Comparison of ENCODE assay signal across 28 cellular contexts in genomic region chr5:132315529-132316067, GRCh38. TPM values are rescaled to one million over a fixed set of nuclear protein-coding genes. Genes with fewer than 3 reads are reported as not detected.
DNase-seq lines count a peak whose midpoint lies in the region; ATAC-seq, FAIRE-seq and TF ChIP-seq lines count a peak whose summit lies in the region.
"Had no signal": no experiment of that assay in that cellular context is flagged by ENCODE, and none has a peak within 500 bp of the region (broad histone marks: within the 10 kb centered on the region; RNA-seq: fewer than 3 reads in every experiment).

No MANE protein-coding gene starts in this region.

- H3K9me3 ChIP-seq in breast epithelium, result no peaks in the 10 kb centered on the region
- H3K9me3 ChIP-seq in GM12878 (replicated peaks; ENCODE audit: control insufficient read depth, insufficient read depth, low read length), result no peaks in the 10 kb centered on the region
- H3K9me3 ChIP-seq in prostate gland, result no peaks in the 10 kb centered on the region
- H3K9me3 ChIP-seq: esophagus muscularis mucosa, gastrocnemius medialis, testis had no signal

- peak overlapping the region; percentile 55 for H3K27ac Mint-ChIP-seq in MCF 10A (ENCODE audit: low read depth, unreplicated experiment)
- H3K27ac Mint-ChIP-seq: activated CD4-positive, alpha-beta memory T cell treated with anti-CD3 and anti-CD28 coated beads, Interleukin-2, amount 10 ng/mL, durations not matched to agents 7 days and 5 days; activated naive CD4-positive, alpha-beta T cell treated with anti-CD3 and anti-CD28 coated beads, Interleukin-2, amount 50 U/mL, for 24 hours; activated T-helper 17 cell treated with anti-CD3 and anti-CD28 coated beads, Interleukin-2, amount 50 U/mL, for 72 hours; CD8-positive, alpha-beta T cell; IgD-negative memory B cell had no signal

- H3K27ac ChIP-seq in breast epithelium (no peak overlapping the region), GM12878 (ENCODE audit: control insufficient read depth, insufficient read depth) (no peak overlapping the region), prostate gland (no peak overlapping the region)
- H3K27ac ChIP-seq: coronary artery, esophagus muscularis mucosa, gastrocnemius medialis, testis had no signal

- H3K27me3 Mint-ChIP-seq in MCF 10A (ENCODE audit: insufficient read depth, unreplicated experiment), result no peaks in the 10 kb centered on the region
- H3K27me3 Mint-ChIP-seq: activated CD4-positive, alpha-beta memory T cell treated with anti-CD3 and anti-CD28 coated beads, Interleukin-2, amount 10 ng/mL, durations not matched to agents 7 days and 5 days; activated naive CD4-positive, alpha-beta T cell treated with anti-CD3 and anti-CD28 coated beads, Interleukin-2, amount 50 U/mL, for 24 hours; activated T-helper 17 cell treated with anti-CD3 and anti-CD28 coated beads, Interleukin-2, amount 50 U/mL, for 72 hours; IgD-negative memory B cell had no signal

- POLR2A ChIA-PET in MCF 10A (lab: Yijun Ruan, JAX) (interaction anchor here (0.6 kb wide), 1 partner anchor 45 kb away, joined by 3 read pairs; no protein-coding TSS in a partner anchor), GM12878 (lab: Charles Lee) (no interaction called here)

- H3K79me2 ChIP-seq in GM12878 (ENCODE audit: control insufficient read depth, insufficient read depth, low read length), result no peaks in the 10 kb centered on the region

- no peak for DNase-seq in MCF 10A (ENCODE audit: unreplicated experiment)
- no peak for DNase-seq in breast epithelium (ENCODE audit: low spot score in 2 of 2)
- no peak for DNase-seq in GM12878 (ENCODE audit: low read depth, low spot score)
- peak; percentile 36 for DNase-seq in iPS-NIHi7 (ENCODE audit: extremely low spot score)
- no peak for DNase-seq in KBM-7
- DNase-seq in SIG-M5 (lab: John Stamatoyannopoulos, UW), result no peak
- no peak for DNase-seq in NCI-H526 (lab: John Stamatoyannopoulos, UW)
- DNase-seq in prostate gland (ENCODE audit: low spot score), result no peak
- DNase-seq: 8988T; activated CD4-positive, alpha-beta memory T cell treated with anti-CD3 and anti-CD28 coated beads, Interleukin-2, amount 10 ng/mL, durations not matched to agents 7 days and 5 days; activated CD4-positive, alpha-beta T cell treated with anti-CD3 and anti-CD28 coated beads for 1 hour; activated CD8-positive, alpha-beta memory T cell treated with anti-CD3 and anti-CD28 coated beads, Interleukin-2, amount 50 U/mL, for 48 hours; amygdala; CD8-positive, alpha-beta T cell; gastrocnemius medialis; left colon; mammary epithelial cell; NCI-H1105 treated with DMSO at 0.1 percent for 48 hours; NCI-H2029 treated with DMSO at 0.1 percent for 48 hours; stimulated activated CD4-positive, alpha-beta T cell treated with anti-CD3 and anti-CD28 coated beads, Interleukin-15, amount 100 ng/mL, for 24 hours; stimulated activated naive CD4-positive, alpha-beta T cell treated with Interleukin-2 at 50 U/mL for 16 hours; testis had no signal

- no peak overlapping the region for H3K4me2 ChIP-seq in GM12878 (ENCODE audit: control insufficient read depth, insufficient read depth)

- peak; percentile 17; the same call in 1 of the 2 replicates for TF ChIP-seq RAD21 in GM12878 (IDR thresholded peaks at IDR 0.05; ENCODE audit: insufficient read depth, low read depth, low read length)

- no peak overlapping the region for H2AFZ ChIP-seq in GM12878 (ENCODE audit: control insufficient read depth, low read depth, low read length)

- SMC1A ChIA-PET in GM12878 (lab: Charles Lee; ENCODE audit: uncharacterized antibody, unreplicated experiment), result interaction anchor here (1.0 to 1.3 kb wide), 2 partner anchors 18 to 78 kb away, joined by 3 to 4 read pairs; no protein-coding TSS in a partner anchor

- TF ChIP-seq POLR2A in breast epithelium (IDR thresholded peaks at IDR 0.05) (no peak), GM12878 (IDR thresholded peaks at IDR 0.05; ENCODE audit: low read depth, low read length) (no peak), prostate gland (IDR thresholded peaks at IDR 0.05) (no peak)

- H3K36me3 Mint-ChIP-seq in MCF 10A (ENCODE audit: insufficient read depth, unreplicated experiment), result peaks cover 49% of the 10 kb centered on the region

- H3K4me3 Mint-ChIP-seq in MCF 10A (ENCODE audit: unreplicated experiment), result no peak overlapping the region
- H3K4me3 Mint-ChIP-seq: activated CD4-positive, alpha-beta memory T cell treated with anti-CD3 and anti-CD28 coated beads, Interleukin-2, amount 10 ng/mL, durations not matched to agents 7 days and 5 days; activated naive CD4-positive, alpha-beta T cell treated with anti-CD3 and anti-CD28 coated beads, Interleukin-2, amount 50 U/mL, for 24 hours; activated T-helper 17 cell treated with anti-CD3 and anti-CD28 coated beads, Interleukin-2, amount 50 U/mL, for 72 hours; CD8-positive, alpha-beta T cell; IgD-negative memory B cell had no signal

- no peak for FAIRE-seq in GM12878 (lab: Jason Lieb, UNC)
- FAIRE-seq: G401.6 had no signal

- no peak for ATAC-seq in GM12878
- ATAC-seq: activated T-helper 17 cell treated with anti-CD3 and anti-CD28 coated beads, Interleukin-2, amount 50 U/mL, for 72 hours; CD8-positive, alpha-beta T cell; gastrocnemius medialis; left colon had no signal

- H4K20me1 ChIP-seq in GM12878 (ENCODE audit: control insufficient read depth, insufficient read depth), result no peaks in the 10 kb centered on the region

- no peak for TF ChIP-seq CTCF in MCF 10A (IDR thresholded peaks at IDR 0.05; ENCODE audit: unreplicated experiment)
- no peak for TF ChIP-seq CTCF in breast epithelium (IDR thresholded peaks at IDR 0.05)
- TF ChIP-seq CTCF in GM12878 (IDR thresholded peaks at IDR 0.05 in 2 of 3, conservative IDR thresholded peaks at IDR 0.05 in 1 of 3; ENCODE audit: control insufficient read depth in 2 of 3, extremely low read depth in 1 of 3, insufficient read depth in 1 of 3, low read depth in 3 of 3, low read length in 3 of 3), result no peak; a peak in 1 of 6 replicates
- no peak for TF ChIP-seq CTCF in prostate gland (IDR thresholded peaks at IDR 0.05)

- H3K4me3 ChIP-seq in breast epithelium (no peak overlapping the region), GM12878 (no peak overlapping the region), prostate gland (no peak overlapping the region)
- H3K4me3 ChIP-seq: coronary artery, esophagus muscularis mucosa, gastrocnemius medialis, testis had no signal

- 53% methylated on average over 5 of the region's 5 CpGs for WGBS in GM12878 (ENCODE audit: insufficient coverage, insufficient replicate concordance, low lambda C conversion rate, missing lambda C conversion rate)
- 79% methylated on average over 5 of the region's 5 CpGs for WGBS in prostate gland

- intact Hi-C loops in MCF 10A (cut with micrococcal nuclease), result no loop called here
- intact Hi-C loops in breast epithelium (cut with DNase I; ENCODE audit: low total_unique reads), result loop anchor here (1.0 kb wide), 1 partner anchor 21 kb away; the partner anchor contains the start of gene SLC22A4
- intact Hi-C loops in GM12878 (cut with micrococcal nuclease; ENCODE audit: unreplicated experiment), result no loop called here
- intact Hi-C loops in prostate gland (cut with DNase I), result no loop called here

- no peak overlapping the region for H3K9ac ChIP-seq in GM12878 (ENCODE audit: control insufficient read depth, insufficient read depth, low read length)

- no TSS peak for BruUV-seq in MCF 10A (replicated peaks; lab: Mats Ljungman, UMichigan)
- BruUV-seq in GM12878 (replicated peaks; lab: Mats Ljungman, UMichigan), result no TSS peak

- no peaks in the 10 kb centered on the region for H3K9me3 Mint-ChIP-seq in MCF 10A (ENCODE audit: unreplicated experiment)
- H3K9me3 Mint-ChIP-seq: activated CD4-positive, alpha-beta memory T cell treated with anti-CD3 and anti-CD28 coated beads, Interleukin-2, amount 10 ng/mL, durations not matched to agents 7 days and 5 days; activated naive CD4-positive, alpha-beta T cell treated with anti-CD3 and anti-CD28 coated beads, Interleukin-2, amount 50 U/mL, for 24 hours; activated T-helper 17 cell treated with anti-CD3 and anti-CD28 coated beads, Interleukin-2, amount 50 U/mL, for 72 hours; CD8-positive, alpha-beta T cell; IgD-negative memory B cell had no signal

- H3K36me3 ChIP-seq in breast epithelium, result no peaks in the 10 kb centered on the region
- no peaks in the 10 kb centered on the region for H3K36me3 ChIP-seq in GM12878 (ENCODE audit: control insufficient read depth in 2 of 2, insufficient read depth in 2 of 2, low read length in 1 of 2)
- no peaks in the 10 kb centered on the region for H3K36me3 ChIP-seq in prostate gland

- TF ChIP-seq EP300 in GM12878 (IDR thresholded peaks at IDR 0.05; ENCODE audit: borderline replicate concordance in 1 of 2, control insufficient read depth in 1 of 2, low read depth in 2 of 2, low read length in 2 of 2), result no peak

- H3K27me3 ChIP-seq in breast epithelium (no peaks in the 10 kb centered on the region), GM12878 (replicated peaks in 1 of 2; ENCODE audit: control insufficient read depth in 2 of 2, insufficient read depth in 2 of 2, low read length in 1 of 2) (no peaks in the 10 kb centered on the region; a peak in 1 of 4 replicates), prostate gland (replicated peaks; ENCODE audit: insufficient read depth) (no peaks in the 10 kb centered on the region)
- H3K27me3 ChIP-seq: esophagus muscularis mucosa, gastrocnemius medialis, testis had no signal

- H3K4me1 Mint-ChIP-seq in MCF 10A (ENCODE audit: insufficient read depth, unreplicated experiment), result peaks cover 17% of the 10 kb centered on the region
- H3K4me1 Mint-ChIP-seq: activated CD4-positive, alpha-beta memory T cell treated with anti-CD3 and anti-CD28 coated beads, Interleukin-2, amount 10 ng/mL, durations not matched to agents 7 days and 5 days; activated naive CD4-positive, alpha-beta T cell treated with anti-CD3 and anti-CD28 coated beads, Interleukin-2, amount 50 U/mL, for 24 hours; activated T-helper 17 cell treated with anti-CD3 and anti-CD28 coated beads, Interleukin-2, amount 50 U/mL, for 72 hours had no signal

- RAD21 ChIA-PET in GM12878 (lab: Charles Lee; ENCODE audit: unreplicated experiment), result interaction anchor here (0.5 kb wide), 1 partner anchor 24 kb away, joined by 4 read pairs; no protein-coding TSS in a partner anchor

- in situ Hi-C loops in GM12878 (cut with MboI) (no loop called here), KBM-7 (cut with MboI; ENCODE audit: low pct_unique_long_range_greater_than_20kb, low sequenced_read_pairs) (no loop called here)

- CTCF ChIA-PET in MCF 10A (lab: Yijun Ruan, JAX) (interaction anchor here (1.0 to 4.6 kb wide), 3 partner anchors 19 to 77 kb away, joined by 3 to 21 read pairs (median 4); no protein-coding TSS in a partner anchor), GM12878 (lab: Yijun Ruan, JAX) (interaction anchor here (0.9 to 3.0 kb wide), 2 partner anchors 77 to 126 kb away, joined by 3 to 10 read pairs; no protein-coding TSS in a partner anchor)

- H3K4me1 ChIP-seq in breast epithelium (no peaks in the 10 kb centered on the region), GM12878 (ENCODE audit: control insufficient read depth, insufficient read depth, low read length) (no peaks in the 10 kb centered on the region), prostate gland (replicated peaks) (no peaks in the 10 kb centered on the region)
- H3K4me1 ChIP-seq: testis had no signal

RNA-seq across cellular contexts. Expression of gene SLC22A4, which starts 21.4 kb away (rescaled TPM):
- 13.5 and 17.5 TPM in 2 replicates for total RNA-seq in MCF 10A (2022)
- total RNA-seq in breast epithelium, result 1 to 10 TPM; 1.3 to 4.5 (median 2.3) TPM
- 0.44 TPM in 1 of 2 replicates, not detected in the other for total RNA-seq in GM12878 (2013; cell fraction: nucleolus; rRNA removed)
- total RNA-seq in GM12878 (2014; rRNA removed), result 0.11 and 0.27 TPM in 2 replicates
- 0.09 TPM in 1 of 2 replicates, not detected in the other for total RNA-seq in GM12878 (2014; rRNA removed; fragmentation: Illumina TruSeq; extraction: Trizol)
- 0.13 and 0.21 TPM in 2 replicates for total RNA-seq in GM12878 (2021)
- polyA plus RNA-seq in GM12878 (2011; ENCODE audit: low read depth), result not detected
- polyA plus RNA-seq in GM12878 (2011; rRNA removed), result 0.06 and 0.10 TPM in 2 replicates
- polyA plus RNA-seq in GM12878 (2011; cell fraction: cytosol; rRNA removed), result 0.04 and 0.08 TPM in 2 replicates
- 0.29 and 0.39 TPM in 2 replicates for polyA plus RNA-seq in GM12878 (2011; cell fraction: nucleus; rRNA removed)
- 0.06 TPM in 1 of 2 replicates, not detected in the other for polyA plus RNA-seq in GM12878 (2012)
- 0.04 and 0.17 TPM in 2 replicates for polyA plus RNA-seq in GM12878 (2014; fragmentation: Illumina TruSeq; extraction: Trizol)
- polyA plus RNA-seq in GM12878 (2014; fragmentation: Nextera tagmentation; extraction: Ambion mirVana), result under 1 TPM in 1 of 2 experiments, not detected in 1; 0.05 TPM
- polyA plus RNA-seq in GM12878 (2014; rRNA removed), result 0.04 and 0.61 TPM in 2 replicates
- under 1 TPM in 1 of 2 experiments, not detected in 1; 0.32 TPM for polyA plus RNA-seq in GM12878 (2016; fragmentation: Nextera tagmentation; extraction: Ambion mirVana)
- polyA minus RNA-seq in GM12878 (2011; rRNA and poly(A)+ RNA removed), result 0.29 TPM in 1 of 2 replicates, not detected in the other
- polyA minus RNA-seq in GM12878 (2011; cell fraction: cytosol; rRNA and poly(A)+ RNA removed), result 0.83 TPM in 1 of 2 replicates, not detected in the other
- 0.48 and 0.77 TPM in 2 replicates for polyA minus RNA-seq in GM12878 (2011; cell fraction: nucleus; rRNA and poly(A)+ RNA removed)
- total RNA-seq in prostate gland, result 1 to 10 TPM; 5.5 to 8.2 TPM
- polyA plus RNA-seq: IgD-negative memory B cell had no signal

RNA-seq across cellular contexts. Expression of gene SLC22A5, which starts 53.9 kb away (rescaled TPM):
- total RNA-seq in MCF 10A (2022) (122 and 167 TPM in 2 replicates), breast epithelium (10 to 100 TPM in 2 of 3 donors, 1 to 10 TPM in 1; 6.6 to 31.5 (median 23.3) TPM), GM12878 (2014; rRNA removed) (2.4 and 3.3 TPM in 2 replicates), GM12878 (2014; rRNA removed; fragmentation: Illumina TruSeq; extraction: Trizol) (2.3 and 3.5 TPM in 2 replicates), GM12878 (2021) (3.4 and 4.8 TPM in 2 replicates), prostate gland (10 to 100 TPM; 26.2 to 37.5 TPM)
- 5.8 and 6.4 TPM in 2 replicates for total RNA-seq in GM12878 (2013; cell fraction: nucleolus; rRNA removed)
- 1.6 TPM for polyA plus RNA-seq in GM12878 (2011; ENCODE audit: low read depth)
- polyA plus RNA-seq in GM12878 (2011; rRNA removed) (3.3 and 4.3 TPM in 2 replicates), GM12878 (2014; fragmentation: Illumina TruSeq; extraction: Trizol) (4.4 and 6.6 TPM in 2 replicates), GM12878 (2014; fragmentation: Nextera tagmentation; extraction: Ambion mirVana) (1 to 10 TPM; 1.1 to 1.9 TPM), GM12878 (2014; rRNA removed) (3.7 TPM in 2 replicates), GM12878 (2016; fragmentation: Nextera tagmentation; extraction: Ambion mirVana) (1 to 10 TPM; 2.2 to 2.3 TPM)
- 3.7 and 4.6 TPM in 2 replicates for polyA plus RNA-seq in GM12878 (2011; cell fraction: cytosol; rRNA removed)
- 11.1 and 11.6 TPM in 2 replicates for polyA plus RNA-seq in GM12878 (2011; cell fraction: nucleus; rRNA removed)
- polyA plus RNA-seq in GM12878 (2012), result 0.88 and 1.4 TPM in 2 replicates
- 6.6 and 10.1 TPM in 2 replicates for polyA minus RNA-seq in GM12878 (2011; rRNA and poly(A)+ RNA removed)
- 1.7 TPM in 2 replicates for polyA minus RNA-seq in GM12878 (2011; cell fraction: cytosol; rRNA and poly(A)+ RNA removed)
- polyA minus RNA-seq in GM12878 (2011; cell fraction: nucleus; rRNA and poly(A)+ RNA removed), result 1.7 and 3.9 TPM in 2 replicates

RNA-seq across cellular contexts. Expression of gene PDLIM4, which starts 58.1 kb away (rescaled TPM):
- total RNA-seq in MCF 10A (2022), result 91.4 and 101 TPM in 2 replicates
- 100 to 1,000 TPM in 1 of 3 donors, 10 to 100 TPM in 1, 1 to 10 TPM in 1; 9.0 to 102 (median 71.4) TPM for total RNA-seq in breast epithelium
- total RNA-seq in GM12878 (2013; cell fraction: nucleolus; rRNA removed), result 5.2 and 5.4 TPM in 2 replicates
- total RNA-seq in GM12878 (2014; rRNA removed), result 0.22 and 0.62 TPM in 2 replicates
- 0.18 TPM in 1 of 2 replicates, not detected in the other for total RNA-seq in GM12878 (2014; rRNA removed; fragmentation: Illumina TruSeq; extraction: Trizol)
- total RNA-seq in GM12878 (2021), result 0.24 and 0.36 TPM in 2 replicates
- polyA plus RNA-seq in GM12878 (2011; ENCODE audit: low read depth), result not detected
- polyA plus RNA-seq in GM12878 (2011; rRNA removed), result 0.69 and 1.7 TPM in 2 replicates
- polyA plus RNA-seq in GM12878 (2011; cell fraction: cytosol; rRNA removed), result 3.7 TPM in 2 replicates
- polyA plus RNA-seq in GM12878 (2011; cell fraction: nucleus; rRNA removed), result 9.9 and 11.1 TPM in 2 replicates
- polyA plus RNA-seq in GM12878 (2012), result 0.73 and 1.2 TPM in 2 replicates
- polyA plus RNA-seq in GM12878 (2014; fragmentation: Illumina TruSeq; extraction: Trizol), result not detected in 2 replicates
- polyA plus RNA-seq in GM12878 (2014; fragmentation: Nextera tagmentation; extraction: Ambion mirVana), result not detected
- polyA plus RNA-seq in GM12878 (2014; rRNA removed), result 0.13 and 0.51 TPM in 2 replicates
- polyA plus RNA-seq in GM12878 (2016; fragmentation: Nextera tagmentation; extraction: Ambion mirVana), result under 1 TPM; 0.39 to 0.86 TPM
- polyA minus RNA-seq in GM12878 (2011; rRNA and poly(A)+ RNA removed), result 0.80 and 1.6 TPM in 2 replicates
- 0.94 and 1.9 TPM in 2 replicates for polyA minus RNA-seq in GM12878 (2011; cell fraction: cytosol; rRNA and poly(A)+ RNA removed)
- 2.5 and 2.8 TPM in 2 replicates for polyA minus RNA-seq in GM12878 (2011; cell fraction: nucleus; rRNA and poly(A)+ RNA removed)
- 10 to 100 TPM; 35.9 to 50.2 TPM for total RNA-seq in prostate gland
- total RNA-seq: activated CD4-positive, alpha-beta memory T cell treated with anti-CD3 and anti-CD28 coated beads, Interleukin-2, amount 10 ng/mL, durations not matched to agents 7 days and 5 days; activated T-helper 17 cell treated with anti-CD3 and anti-CD28 coated beads, Interleukin-2, amount 50 U/mL, for 72 hours; CD8-positive, alpha-beta T cell had no signal
- polyA plus RNA-seq: IgD-negative memory B cell had no signal
